Comparison of ENCODE assay signal across 7 cellular contexts in genomic region chr5:175718401-175719108, GRCh38.
DNase-seq lines count a peak whose midpoint lies in the region; ATAC-seq and TF ChIP-seq lines count a peak whose summit lies in the region.

No MANE protein-coding gene starts in this region.

- intact Hi-C loops in spleen (cut with DNase I; ENCODE audit: low total_unique reads) = no loop called here

- H3K9me3 ChIP-seq in gastroesophageal sphincter (peaks cover 0 to 26% (median 0%) of the 10 kb centered on the region in 3 donors), spleen (peaks cover 0 to 29% (median 17%) of the 10 kb centered on the region in 8 donors)

- 33% methylated on average over 7 to 8 of the region's 8 CpGs for WGBS in gastroesophageal sphincter (ENCODE audit: low coverage in 1 of 2), 2 donors
- WGBS in spleen, 5 donors = 34 to 48% (median 37%) methylated on average over 8 of the region's 8 CpGs

- no peak overlapping the region for H3K4me3 ChIP-seq in gastroesophageal sphincter
- no peak overlapping the region for H3K4me3 ChIP-seq in spleen

- ATAC-seq in gastroesophageal sphincter (no peak), HG03139 (IDR thresholded peaks at IDR 0.05; ENCODE audit: unreplicated experiment) (no peak)

- TF ChIP-seq EP300 in gastroesophageal sphincter (IDR thresholded peaks at IDR 0.05) = no peak

- DNase-seq in GM13977 (ENCODE audit: low spot score) = no peak
- DNase-seq in NOMO-1 treated with DMSO at 0.1 percent for 48 hours (lab: John Stamatoyannopoulos, UW; ENCODE audit: unreplicated experiment) = peak; percentile 71
- peak; percentile 67 for DNase-seq in activated T-cell treated with anti-CD3 and anti-CD28 coated beads for 4 hours
- no peak for DNase-seq in spleen
- DNase-seq in hippocampal formation (lab: John Stamatoyannopoulos, UW) = no peak

- in situ Hi-C loops in GM13977 (cut with MboI; ENCODE audit: low pct_unique_long_range_greater_than_20kb, low sequenced_read_pairs, unreplicated experiment) = no loop called here

- H3K27ac ChIP-seq in gastroesophageal sphincter = no peak overlapping the region
- H3K27ac ChIP-seq in spleen = no peak overlapping the region

- TF ChIP-seq POLR2A in gastroesophageal sphincter (IDR thresholded peaks at IDR 0.05) = no peak
- no peak for TF ChIP-seq POLR2A in spleen (IDR thresholded peaks at IDR 0.05)

- H3K36me3 ChIP-seq in gastroesophageal sphincter (no peaks in the 10 kb centered on the region), spleen (no peaks in the 10 kb centered on the region)

- H3K4me1 ChIP-seq in gastroesophageal sphincter (no peaks in the 10 kb centered on the region), spleen (no peaks in the 10 kb centered on the region)

- TF ChIP-seq CTCF in GM13977 (IDR thresholded peaks at IDR 0.05; ENCODE audit: extremely low read depth, insufficient read depth, missing control alignments) (peak; percentile 48), gastroesophageal sphincter (IDR thresholded peaks at IDR 0.05) (peak in 3 of 4 experiments; percentile 16 to 52 (median 52)), spleen (IDR thresholded peaks at IDR 0.05 in 8 of 11, conservative IDR thresholded peaks at IDR 0.05 in 3 of 11) (peak in 10 of 11 experiments; percentile 18 to 74 (median 62))

- H3K27me3 ChIP-seq in gastroesophageal sphincter = peaks cover 34% of the 10 kb centered on the region
- peaks cover 0 to 13% (median 4%) of the 10 kb centered on the region in 7 donors for H3K27me3 ChIP-seq in spleen (replicated peaks in 1 of 7)

Comparison
In these comparisons a context has a peak if more than half of its experiments do, and no peak if none do; other contexts are left out.
1. DNase-seq: peak in NOMO-1 treated with DMSO at 0.1 percent for 48 hours (single experiment) and activated T-cell treated with anti-CD3 and anti-CD28 coated beads for 4 hours (single experiment); none in GM13977 (single experiment), spleen (single experiment) and hippocampal formation (0 of 2).
2. Peak in every context shown above with its lines, with median percentiles within 50 percentile points of each other: CTCF ChIP-seq.